8 cellular contexts compared by ENCODE assay signal in genomic region chr19:42114412-42114811, GRCh38. TPM values are rescaled to one million over a fixed set of nuclear protein-coding genes. Genes with fewer than 3 reads are reported as not detected.
DNase-seq lines count a peak whose midpoint lies in the region; ATAC-seq, FAIRE-seq and TF ChIP-seq lines count a peak whose summit lies in the region.

No MANE protein-coding gene starts in this region.

- H3K4me1 ChIP-seq in DOHH2 (ENCODE audit: control insufficient read depth, low read length) (peaks cover 100% of the 10 kb centered on the region), GM12878 (ENCODE audit: control insufficient read depth, insufficient read depth, low read length) (peaks cover 47% of the 10 kb centered on the region)

- POLR2A ChIA-PET in GM12878 (lab: Charles Lee): interaction anchor here (0.5 to 5.1 kb wide), 10 partner anchors 9 to 168 kb away, joined by 3 to 75 read pairs (median 4); partner anchors contain the start of genes GSK3A, POU2F2 and ZNF574

- FAIRE-seq in GM12878 (lab: Jason Lieb, UNC): peak; percentile 85

- intact Hi-C loops in GM12878 (cut with micrococcal nuclease; ENCODE audit: unreplicated experiment): no loop called here
- intact Hi-C loops in CD14-positive monocyte (cut with micrococcal nuclease): no loop called here

- TF ChIP-seq CTCF in DOHH2 (IDR thresholded peaks at IDR 0.05; ENCODE audit: low read depth, low read length, poor library complexity, severe bottlenecking) (no peak), GM12878 (IDR thresholded peaks at IDR 0.05 in 2 of 3, conservative IDR thresholded peaks at IDR 0.05 in 1 of 3; ENCODE audit: control insufficient read depth in 2 of 3, extremely low read depth in 1 of 3, insufficient read depth in 1 of 3, low read depth in 3 of 3, low read length in 3 of 3) (no peak), CD14-positive monocyte (IDR thresholded peaks at IDR 0.05) (no peak)

- H3K27ac Mint-ChIP-seq in CD14-positive monocyte: peak overlapping the region in 3 of 7 donors; percentile 14 to 85 (median 61)

- in situ Hi-C loops in GM12878 (cut with MboI): no loop called here

- no peak for TF ChIP-seq RAD21 in GM12878 (IDR thresholded peaks at IDR 0.05; ENCODE audit: insufficient read depth, low read depth, low read length)

- TF ChIP-seq POLR2A in GM12878 (IDR thresholded peaks at IDR 0.05; ENCODE audit: low read depth, low read length): peak; percentile 11; the same call in 1 of the 2 replicates

- CTCF ChIA-PET in GM12878 (lab: Yijun Ruan, JAX): interaction anchor here (0.7 to 10.9 kb wide), 20 partner anchors 8 to 324 kb away, joined by 3 to 197 read pairs (median 6); partner anchors contain the start of gene POU2F2

- H3K9ac ChIP-seq in GM12878 (ENCODE audit: control insufficient read depth, insufficient read depth, low read length): peak overlapping the region; percentile 50

- ATAC-seq in GM21526 (IDR thresholded peaks at IDR 0.05; ENCODE audit: low FRiP score, unreplicated experiment): peak; percentile 61
- ATAC-seq in GM12878: peak; percentile 93

- H3K4me1 Mint-ChIP-seq in CD14-positive monocyte: peaks cover 28% of the 10 kb centered on the region

- H3K4me2 ChIP-seq in DOHH2 (ENCODE audit: low read length) (peak overlapping the region; percentile 96), GM12878 (ENCODE audit: control insufficient read depth, insufficient read depth) (peak overlapping the region; percentile 89)

- no peak for TF ChIP-seq EP300 in GM12878 (IDR thresholded peaks at IDR 0.05; ENCODE audit: borderline replicate concordance in 1 of 2, control insufficient read depth in 1 of 2, low read depth in 2 of 2, low read length in 2 of 2)

- no TSS peak for BruUV-seq in GM12878 (replicated peaks; lab: Mats Ljungman, UMichigan)

- H3K9me3 Mint-ChIP-seq in CD14-positive monocyte: no peaks in the 10 kb centered on the region

- H4K20me1 ChIP-seq in DOHH2 (ENCODE audit: control insufficient read depth, insufficient read depth, low read depth, low read length) (no peaks in the 10 kb centered on the region), GM12878 (ENCODE audit: control insufficient read depth, insufficient read depth) (no peaks in the 10 kb centered on the region)

- no peaks in the 10 kb centered on the region for H3K27me3 ChIP-seq in DOHH2 (ENCODE audit: control insufficient read depth, low read length)
- H3K27me3 ChIP-seq in GM12878 (replicated peaks in 1 of 2; ENCODE audit: control insufficient read depth in 2 of 2, insufficient read depth in 2 of 2, low read length in 1 of 2): no peaks in the 10 kb centered on the region

- peaks cover 87 to 99% of the 10 kb centered on the region in 2 donors for H3K36me3 Mint-ChIP-seq in CD14-positive monocyte

- peaks cover 0 to 2% (median 0%) of the 10 kb centered on the region in 3 donors for H3K27me3 Mint-ChIP-seq in CD14-positive monocyte (ENCODE audit: low read depth in 3 of 3)

- H3K9me3 ChIP-seq in DOHH2 (ENCODE audit: control insufficient read depth, insufficient read depth, low read length): no peaks in the 10 kb centered on the region
- no peaks in the 10 kb centered on the region for H3K9me3 ChIP-seq in GM12878 (replicated peaks; ENCODE audit: control insufficient read depth, insufficient read depth, low read length)

- SMC1A ChIA-PET in GM12878 (lab: Charles Lee; ENCODE audit: uncharacterized antibody, unreplicated experiment): interaction anchor here (0.7 to 10.2 kb wide), 11 partner anchors 11 to 197 kb away, joined by 3 to 223 read pairs (median 3); partner anchors contain the start of gene POU2F2

- H2AFZ ChIP-seq in GM12878 (ENCODE audit: control insufficient read depth, low read depth, low read length): peak overlapping the region; percentile 35; the same call in 1 of the 2 replicates

- peaks cover 72% of the 10 kb centered on the region for H3F3A ChIP-seq in DOHH2 (ENCODE audit: control insufficient read depth, insufficient read depth)

- H3K9me2 ChIP-seq in DOHH2 (replicated peaks; ENCODE audit: control insufficient read depth, low read length): no peaks in the 10 kb centered on the region

- H3K79me2 ChIP-seq in DOHH2 (ENCODE audit: control insufficient read depth, low read length) (peaks cover 36% of the 10 kb centered on the region), GM12878 (ENCODE audit: control insufficient read depth, insufficient read depth, low read length) (no peaks in the 10 kb centered on the region; the same call in 1 of the 2 replicates)

- peak overlapping the region; percentile 98 for H3K27ac ChIP-seq in DOHH2 (ENCODE audit: low read depth, low read length)
- H3K27ac ChIP-seq in GM12878 (ENCODE audit: control insufficient read depth, insufficient read depth): peak overlapping the region; percentile 88

- no peak overlapping the region for H3K4me3 Mint-ChIP-seq in CD14-positive monocyte

- 0% methylated on average over 7 of the region's 7 CpGs for WGBS in GM12878 (ENCODE audit: insufficient coverage, insufficient replicate concordance, low lambda C conversion rate, missing lambda C conversion rate)

- peak; percentile 88 for DNase-seq in NCI-H146 (lab: John Stamatoyannopoulos, UW)
- DNase-seq in GM12878 (ENCODE audit: low read depth, low spot score): peak; percentile 50
- DNase-seq in COR-L47 (lab: John Stamatoyannopoulos, UW): no peak
- DNase-seq in T-helper 9 cell: no peak
- DNase-seq in activated CD8-positive, alpha-beta memory T cell treated with anti-CD3 and anti-CD28 coated beads, Interleukin-2, amount 50 U/mL, for 48 hours: no peak
- no peak for DNase-seq in CD14-positive monocyte (ENCODE audit: low spot score)

- H3K4me3 ChIP-seq in DOHH2 (ENCODE audit: low read length): peak overlapping the region; percentile 74
- 0 out of 2 replicates have a peak overlapping the region, but pooled peaks have one; percentile 2 for H3K4me3 ChIP-seq in GM12878

- RAD21 ChIA-PET in GM12878 (lab: Charles Lee; ENCODE audit: unreplicated experiment): interaction anchor here (1.0 to 6.5 kb wide), 9 partner anchors 9 to 309 kb away, joined by 3 to 92 read pairs (median 8); partner anchors contain the start of gene POU2F2

- peaks cover 89% of the 10 kb centered on the region for H3K36me3 ChIP-seq in DOHH2 (ENCODE audit: control insufficient read depth, low read length)
- peaks cover 16 to 36% of the 10 kb centered on the region in 2 experiments for H3K36me3 ChIP-seq in GM12878 (ENCODE audit: control insufficient read depth in 2 of 2, insufficient read depth in 2 of 2, low read length in 1 of 2)

RNA-seq across cellular contexts. Expression of gene POU2F2, which starts 17.8 kb away (rescaled TPM):
- 58.4 and 67.0 TPM in 2 replicates for total RNA-seq in GM12878 (2013; cell fraction: nucleolus; rRNA removed)
- 14.1 and 15.1 TPM in 2 replicates for total RNA-seq in GM12878 (2014; rRNA removed)
- total RNA-seq in GM12878 (2014; rRNA removed; fragmentation: Illumina TruSeq; extraction: Trizol): 13.8 and 22.0 TPM in 2 replicates
- total RNA-seq in GM12878 (2021): 46.2 and 48.3 TPM in 2 replicates
- polyA plus RNA-seq in GM12878 (2011; ENCODE audit: low read depth): 22.6 TPM
- polyA plus RNA-seq in GM12878 (2011; rRNA removed): 28.9 and 37.6 TPM in 2 replicates
- polyA plus RNA-seq in GM12878 (2011; cell fraction: cytosol; rRNA removed): 40.4 and 50.7 TPM in 2 replicates
- polyA plus RNA-seq in GM12878 (2011; cell fraction: nucleus; rRNA removed): 116 and 132 TPM in 2 replicates
- 45.6 and 50.4 TPM in 2 replicates for polyA plus RNA-seq in GM12878 (2012)
- polyA plus RNA-seq in GM12878 (2014; fragmentation: Illumina TruSeq; extraction: Trizol): 36.1 and 62.4 TPM in 2 replicates
- 1 to 10 TPM; 4.4 to 6.4 TPM for polyA plus RNA-seq in GM12878 (2014; fragmentation: Nextera tagmentation; extraction: Ambion mirVana)
- polyA plus RNA-seq in GM12878 (2014; rRNA removed): 39.0 and 42.2 TPM in 2 replicates
- 10 to 100 TPM; 38.3 to 47.7 TPM for polyA plus RNA-seq in GM12878 (2016; fragmentation: Nextera tagmentation; extraction: Ambion mirVana)
- polyA minus RNA-seq in GM12878 (2011; rRNA and poly(A)+ RNA removed): 20.4 and 27.0 TPM in 2 replicates
- 20.2 and 22.9 TPM in 2 replicates for polyA minus RNA-seq in GM12878 (2011; cell fraction: cytosol; rRNA and poly(A)+ RNA removed)
- 20.2 and 33.8 TPM in 2 replicates for polyA minus RNA-seq in GM12878 (2011; cell fraction: nucleus; rRNA and poly(A)+ RNA removed)
- 10 to 100 TPM; 20.0 to 28.2 TPM for polyA plus RNA-seq in CD14-positive monocyte

RNA-seq across cellular contexts. Expression of gene ZNF574, which starts 38.4 kb away (rescaled TPM):
- total RNA-seq in GM12878 (2013; cell fraction: nucleolus; rRNA removed): 27.4 and 34.0 TPM in 2 replicates
- total RNA-seq in GM12878 (2014; rRNA removed) (12.6 and 15.4 TPM in 2 replicates), GM12878 (2014; rRNA removed; fragmentation: Illumina TruSeq; extraction: Trizol) (5.3 and 5.9 TPM in 2 replicates), GM12878 (2021) (17.6 and 18.9 TPM in 2 replicates)
- polyA plus RNA-seq in GM12878 (2011; ENCODE audit: low read depth): 3.0 TPM
- polyA plus RNA-seq in GM12878 (2011; rRNA removed) (2.1 and 7.9 TPM in 2 replicates), GM12878 (2014; fragmentation: Illumina TruSeq; extraction: Trizol) (1.2 and 5.4 TPM in 2 replicates), GM12878 (2014; fragmentation: Nextera tagmentation; extraction: Ambion mirVana) (under 1 TPM; 0.32 to 0.55 TPM), GM12878 (2014; rRNA removed) (14.9 and 17.7 TPM in 2 replicates), GM12878 (2016; fragmentation: Nextera tagmentation; extraction: Ambion mirVana) (10 to 100 TPM; 20.9 to 25.6 TPM), CD14-positive monocyte (1 to 10 TPM; 3.3 to 4.9 TPM)
- 14.1 and 19.8 TPM in 2 replicates for polyA plus RNA-seq in GM12878 (2011; cell fraction: cytosol; rRNA removed)
- 19.9 and 22.1 TPM in 2 replicates for polyA plus RNA-seq in GM12878 (2011; cell fraction: nucleus; rRNA removed)
- polyA plus RNA-seq in GM12878 (2012): 8.1 and 9.7 TPM in 2 replicates
- polyA minus RNA-seq in GM12878 (2011; rRNA and poly(A)+ RNA removed): 14.7 and 27.5 TPM in 2 replicates
- polyA minus RNA-seq in GM12878 (2011; cell fraction: cytosol; rRNA and poly(A)+ RNA removed): 12.2 and 13.9 TPM in 2 replicates
- 7.3 and 12.0 TPM in 2 replicates for polyA minus RNA-seq in GM12878 (2011; cell fraction: nucleus; rRNA and poly(A)+ RNA removed)

RNA-seq across cellular contexts. Expression of gene GRIK5, which starts 44.4 kb away (rescaled TPM):
- total RNA-seq in GM12878 (2013; cell fraction: nucleolus; rRNA removed): 0.17 and 0.31 TPM in 2 replicates
- total RNA-seq in GM12878 (2014; rRNA removed) (0.05 and 0.06 TPM in 2 replicates), GM12878 (2014; rRNA removed; fragmentation: Illumina TruSeq; extraction: Trizol) (not detected in 2 replicates), GM12878 (2021) (0.19 and 0.23 TPM in 2 replicates)
- not detected for polyA plus RNA-seq in GM12878 (2011; ENCODE audit: low read depth)
- polyA plus RNA-seq in GM12878 (2011; rRNA removed) (0.03 and 0.04 TPM in 2 replicates), GM12878 (2014; fragmentation: Illumina TruSeq; extraction: Trizol) (0.07 TPM in 1 of 2 replicates, not detected in the other), GM12878 (2014; fragmentation: Nextera tagmentation; extraction: Ambion mirVana) (under 1 TPM in 1 of 2 experiments, not detected in 1; 0.04 TPM), GM12878 (2014; rRNA removed) (0.15 and 0.23 TPM in 2 replicates), GM12878 (2016; fragmentation: Nextera tagmentation; extraction: Ambion mirVana) (under 1 TPM in 1 of 2 experiments, not detected in 1; 0.08 TPM), CD14-positive monocyte (under 1 TPM in 1 of 2 donors, not detected in 1; 0.12 TPM)
- polyA plus RNA-seq in GM12878 (2011; cell fraction: cytosol; rRNA removed): 0.04 and 0.07 TPM in 2 replicates
- polyA plus RNA-seq in GM12878 (2011; cell fraction: nucleus; rRNA removed): 0.31 and 0.44 TPM in 2 replicates
- polyA plus RNA-seq in GM12878 (2012): 0.18 and 0.19 TPM in 2 replicates
- not detected in 2 replicates for polyA minus RNA-seq in GM12878 (2011; rRNA and poly(A)+ RNA removed)
- polyA minus RNA-seq in GM12878 (2011; cell fraction: cytosol; rRNA and poly(A)+ RNA removed): not detected in 2 replicates
- 0.10 and 0.12 TPM in 2 replicates for polyA minus RNA-seq in GM12878 (2011; cell fraction: nucleus; rRNA and poly(A)+ RNA removed)

Comparison
In these comparisons a context has a peak if more than half of its experiments do, and no peak if none do; other contexts are left out.
1. DNase-seq: peak in NCI-H146 (single experiment) and GM12878 (single experiment); none in COR-L47 (single experiment), T-helper 9 cell (single experiment), activated CD8-positive, alpha-beta memory T cell treated with anti-CD3 and anti-CD28 coated beads, Interleukin-2, amount 50 U/mL, for 48 hours (single experiment) and CD14-positive monocyte (single experiment).